ENCODE assay signal across 11 cellular contexts in genomic region chr14:81268016-81268416, GRCh38. TPM values are rescaled to one million over a fixed set of nuclear protein-coding genes. Genes with fewer than 3 reads are reported as not detected.
A peak's percentile ranks its signal among the peaks of the same experiment; 100 is the strongest.
DNase-seq lines count a peak whose midpoint lies in the region; FAIRE-seq and TF ChIP-seq lines count a peak whose summit lies in the region.
"Had no signal": no experiment of that assay in that cellular context is flagged by ENCODE, and none has a peak within 500 bp of the region (broad histone marks: within the 10 kb centered on the region; RNA-seq: fewer than 3 reads in every experiment).

No MANE protein-coding gene starts in this region.

- no peaks in the 10 kb centered on the region for H3K23me2 ChIP-seq in H1 (ENCODE audit: low read depth, low read length)

- no peaks in the 10 kb centered on the region for H3K9me2 ChIP-seq in Loucy (replicated peaks; ENCODE audit: low read depth, low read length)

- no peaks in the 10 kb centered on the region for H3K36me3 Mint-ChIP-seq in activated CD4-positive, alpha-beta T cell treated with anti-CD3 and anti-CD28 coated beads, Interleukin-2, amount 10 ng/mL, durations not matched to agents 24 days and 14 days (ENCODE audit: low read depth)

- no peak overlapping the region for H2BK5ac ChIP-seq in H1 (ENCODE audit: low read depth, low read length)

- H3K79me1 ChIP-seq in H1 (ENCODE audit: low read depth, low read length): no peaks in the 10 kb centered on the region

- H2AFZ ChIP-seq in Loucy (ENCODE audit: low read length) (peak overlapping the region; percentile 28), H1 (ENCODE audit: low read length) (no peak overlapping the region), parathyroid adenoma (peak overlapping the region; percentile 25)

- TF ChIP-seq EP300 in H1 (IDR thresholded peaks at IDR 0.05; ENCODE audit: borderline replicate concordance in 1 of 2, low read depth in 2 of 2, low read length in 2 of 2): no peak

- H3K4me1 Mint-ChIP-seq in activated CD4-positive, alpha-beta T cell treated with anti-CD3 and anti-CD28 coated beads, Interleukin-2, amount 10 ng/mL, durations not matched to agents 24 days and 14 days: peaks cover 11% of the 10 kb centered on the region

- H3K4me2 ChIP-seq in Loucy (ENCODE audit: low read depth, low read length, poor library complexity, severe bottlenecking) (peak overlapping the region; percentile 71), H1 (ENCODE audit: insufficient read depth in 1 of 2, low read depth in 2 of 2, low read length in 2 of 2) (no peak overlapping the region), parathyroid adenoma (ENCODE audit: low read length) (peak overlapping the region; percentile 5)

- no peak overlapping the region for H3K18ac ChIP-seq in H1 (ENCODE audit: extremely low read depth, low read length)

- TF ChIP-seq RAD21 in H1 (IDR thresholded peaks at IDR 0.05 in 1 of 2, conservative IDR thresholded peaks at IDR 0.05 in 1 of 2; ENCODE audit: low read depth in 2 of 2, low read length in 2 of 2): peak in 1 of 2 experiments; percentile 8; a peak in 1 of 4 replicates

- H3K9me3 Mint-ChIP-seq in activated CD4-positive, alpha-beta T cell treated with anti-CD3 and anti-CD28 coated beads, Interleukin-2, amount 10 ng/mL, durations not matched to agents 24 days and 14 days: no peaks in the 10 kb centered on the region

- peak; percentile 41 for TF ChIP-seq CTCF in Loucy (conservative IDR thresholded peaks at IDR 0.05; ENCODE audit: low read length)
- no peak for TF ChIP-seq CTCF in H1 (IDR thresholded peaks at IDR 0.05; ENCODE audit: control extremely low read depth in 1 of 3, insufficient read depth in 1 of 3, low read depth in 1 of 3, low read length in 3 of 3)
- no peak for TF ChIP-seq CTCF in parathyroid adenoma (IDR thresholded peaks at IDR 0.05)

- no peak overlapping the region for H3K14ac ChIP-seq in H1 (ENCODE audit: insufficient read length)

- H3K4ac ChIP-seq in H1 (replicated peaks; ENCODE audit: insufficient read length, low read depth, low read length): no peak overlapping the region

- peak; percentile 60 for DNase-seq in activated CD4-positive, alpha-beta T cell treated with anti-CD3 and anti-CD28 coated beads, Interleukin-2, amount 10 ng/mL, durations not matched to agents 24 days and 14 days
- no peak for DNase-seq in activated CD4-positive, alpha-beta T cell treated with anti-CD3 and anti-CD28 coated beads for 48 hours
- DNase-seq in H1 (ENCODE audit: low read depth in 1 of 2, low spot score in 2 of 2) (no peak), NCI-H2081 treated with DMSO at 0.1 percent for 48 hours (lab: John Stamatoyannopoulos, UW) (no peak), NCI-H1105 (lab: John Stamatoyannopoulos, UW) (no peak)
- no peak for DNase-seq in stimulated activated CD4-positive, alpha-beta T cell treated with anti-CD3 and anti-CD28 coated beads, Interleukin-12 subunit alpha, Interleukin-12 subunit beta, amount 100 ng/mL, for 4 hours
- DNase-seq: dorsolateral prefrontal cortex; NK-92 treated with Interleukin-12 subunit alpha and Interleukin-12 subunit beta, amount 100 ng/mL, for 24 hours; ovary had no signal

- H3K23ac ChIP-seq in H1 (ENCODE audit: insufficient read length): no peak overlapping the region

- H3K27ac ChIP-seq in H1 (ENCODE audit: low read depth, low read length): no peak overlapping the region
- no peak overlapping the region for H3K27ac ChIP-seq in parathyroid adenoma
- H3K27ac ChIP-seq: dorsolateral prefrontal cortex, ovary had no signal

- H2BK20ac ChIP-seq in H1 (ENCODE audit: low read length): no peak overlapping the region

- no peak overlapping the region for H3K4me3 Mint-ChIP-seq in activated CD4-positive, alpha-beta T cell treated with anti-CD3 and anti-CD28 coated beads, Interleukin-2, amount 10 ng/mL, durations not matched to agents 24 days and 14 days

- FAIRE-seq in H1 (lab: Jason Lieb, UNC): no peak

- H3K9ac ChIP-seq in Loucy (ENCODE audit: low read depth, low read length, poor library complexity, severe bottlenecking) (peak overlapping the region; percentile 60), H1 (replicated peaks in 1 of 4; ENCODE audit: extremely low read depth in 1 of 4, low read depth in 3 of 4, low read length in 3 of 4) (no peak overlapping the region), parathyroid adenoma (no peak overlapping the region)

- peaks cover 9% of the 10 kb centered on the region for H3F3A ChIP-seq in Loucy (ENCODE audit: low read depth)

- no peak overlapping the region for H2AK5ac ChIP-seq in H1 (ENCODE audit: low read depth, low read length)

- H3K27me3 ChIP-seq in Loucy (ENCODE audit: insufficient read depth, low read length, poor library complexity, severe bottlenecking): no peaks in the 10 kb centered on the region
- no peaks in the 10 kb centered on the region for H3K27me3 ChIP-seq in H1 (replicated peaks in 1 of 4; ENCODE audit: control insufficient read depth in 3 of 4, extremely low read depth in 1 of 4, insufficient read depth in 3 of 4, low read length in 3 of 4)
- no peaks in the 10 kb centered on the region for H3K27me3 ChIP-seq in parathyroid adenoma (ENCODE audit: control insufficient read depth, insufficient read depth, low read length)
- H3K27me3 ChIP-seq: ovary had no signal

- intact Hi-C loops in activated CD4-positive, alpha-beta T cell treated with anti-CD3 and anti-CD28 coated beads, Interleukin-2, amount 10 ng/mL, durations not matched to agents 24 days and 14 days (cut with micrococcal nuclease): no loop called here

- H3K36me3 ChIP-seq in Loucy (ENCODE audit: insufficient read depth, low read length) (no peaks in the 10 kb centered on the region), H1 (ENCODE audit: control insufficient read depth in 2 of 4, insufficient read depth in 4 of 4, low read length in 3 of 4) (peaks cover 0 to 7% (median 0%) of the 10 kb centered on the region in 4 experiments; a peak in 2 of 8 replicates), parathyroid adenoma (ENCODE audit: control insufficient read depth, insufficient read depth, low read length) (no peaks in the 10 kb centered on the region)
- H3K36me3 ChIP-seq: ovary had no signal

- H3K4me3 ChIP-seq in Loucy (ENCODE audit: low read length, poor library complexity, severe bottlenecking): peak overlapping the region; percentile 59
- no peak overlapping the region for H3K4me3 ChIP-seq in H1 (ENCODE audit: extremely low read depth in 1 of 4, insufficient read depth in 2 of 4, low read depth in 3 of 4, low read length in 4 of 4)
- no peak overlapping the region for H3K4me3 ChIP-seq in parathyroid adenoma (ENCODE audit: low read depth, low read length)
- H3K4me3 ChIP-seq: dorsolateral prefrontal cortex, ovary had no signal

- CTCF ChIA-PET in H1 (lab: Charles Lee; ENCODE audit: partially characterized antibody): interaction anchor here (0.9 to 20.7 kb wide), 21 partner anchors 9 to 242 kb away, joined by 3 to 426 read pairs (median 5); no protein-coding TSS in a partner anchor

- H3K4me1 ChIP-seq in Loucy (ENCODE audit: insufficient read depth, low read length, poor library complexity, severe bottlenecking) (peaks cover 49% of the 10 kb centered on the region), H1 (replicated peaks in 1 of 4; ENCODE audit: control insufficient read depth in 3 of 4, insufficient read depth in 4 of 4, low read length in 3 of 4) (peaks cover 0 to 3% (median 0%) of the 10 kb centered on the region in 4 experiments; a peak in 1 of 7 replicates), parathyroid adenoma (peaks cover 7% of the 10 kb centered on the region)

- no peak overlapping the region for H4K5ac ChIP-seq in H1 (ENCODE audit: insufficient read length, low read depth, low read length)

- WGBS in H1 (ENCODE audit: extremely low coverage in 1 of 2, insufficient coverage in 1 of 2, insufficient read length in 1 of 2, insufficient replicate concordance in 2 of 2, low coverage in 1 of 2, low lambda C conversion rate in 2 of 2, missing lambda C conversion rate in 1 of 2), 2 experiments: 90% methylated on average over 3 of the region's 3 CpGs; no CpG with 5 or more reads in 1 of the 2 experiments

- H3K9me3 ChIP-seq in Loucy (ENCODE audit: insufficient read depth, low read depth, low read length) (no peaks in the 10 kb centered on the region), H1 (ENCODE audit: insufficient read depth in 2 of 2, low read depth in 1 of 2, low read length in 1 of 2) (no peaks in the 10 kb centered on the region), parathyroid adenoma (ENCODE audit: control insufficient read depth, low read length) (no peaks in the 10 kb centered on the region)
- H3K9me3 ChIP-seq: ovary had no signal

- H4K20me1 ChIP-seq in Loucy (ENCODE audit: insufficient read depth, low read length, poor library complexity, severe bottlenecking) (no peaks in the 10 kb centered on the region), H1 (replicated peaks in 1 of 2; ENCODE audit: control insufficient read depth in 1 of 2, insufficient read depth in 2 of 2, low read length in 2 of 2) (no peaks in the 10 kb centered on the region)

- H2BK12ac ChIP-seq in H1 (ENCODE audit: low read depth, low read length): no peak overlapping the region

- H4K8ac ChIP-seq in H1 (ENCODE audit: extremely low read depth, insufficient read depth, low read length): no peak overlapping the region

- no peaks in the 10 kb centered on the region for H3K79me2 ChIP-seq in Loucy (ENCODE audit: insufficient read depth, low read length)
- H3K79me2 ChIP-seq in H1 (ENCODE audit: control insufficient read depth in 1 of 2, insufficient read depth in 2 of 2, low read length in 2 of 2): no peaks in the 10 kb centered on the region
- H3K79me2 ChIP-seq in parathyroid adenoma: no peaks in the 10 kb centered on the region

- no peak overlapping the region for H4K91ac ChIP-seq in H1 (replicated peaks; ENCODE audit: insufficient read length, low read length)

- no peak for TF ChIP-seq POLR2A in H1 (IDR thresholded peaks at IDR 0.05; ENCODE audit: control extremely low read depth in 1 of 2, low read depth in 2 of 2, low read length in 2 of 2)

- no peak overlapping the region for H3K56ac ChIP-seq in H1 (replicated peaks; ENCODE audit: insufficient read length, low read depth, low read length)

- no peak overlapping the region for H2BK120ac ChIP-seq in H1 (replicated peaks; ENCODE audit: low read depth, low read length)

- POLR2A ChIA-PET in H1 (lab: Charles Lee; ENCODE audit: partially characterized antibody): interaction anchor here (1.7 kb wide), 1 partner anchor 51 kb away, joined by 4 read pairs; no protein-coding TSS in a partner anchor

- no peak overlapping the region for H3K27ac Mint-ChIP-seq in activated CD4-positive, alpha-beta T cell treated with anti-CD3 and anti-CD28 coated beads, Interleukin-2, amount 10 ng/mL, durations not matched to agents 24 days and 14 days

- H2BK15ac ChIP-seq in H1 (ENCODE audit: low read length): no peak overlapping the region

- H3K27me3 Mint-ChIP-seq in activated CD4-positive, alpha-beta T cell treated with anti-CD3 and anti-CD28 coated beads, Interleukin-2, amount 10 ng/mL, durations not matched to agents 24 days and 14 days: peaks cover 27% of the 10 kb centered on the region

RNA-seq across cellular contexts. Expression of gene GTF2A1, which starts 47.3 kb away (rescaled TPM):
- total RNA-seq in activated CD4-positive, alpha-beta T cell treated with anti-CD3 and anti-CD28 coated beads, Interleukin-2, amount 10 ng/mL, durations not matched to agents 24 days and 14 days: 42.6 and 43.4 TPM in 2 replicates
- total RNA-seq in H1 (2021; fragmentation: NEBNext Ultra II Directional; extraction: Animal tissue kit (Norgen Biotek cat#: 25700)): 53.5 and 57.8 TPM in 2 replicates
- 16.7 and 24.1 TPM in 2 replicates for polyA plus RNA-seq in H1 (2011; rRNA removed)
- 19.0 TPM for polyA plus RNA-seq in H1 (2011; cell fraction: cytosol; rRNA removed)
- polyA plus RNA-seq in H1 (2011; cell fraction: nucleus; rRNA removed): 24.4 TPM
- 24.3 to 34.7 TPM (median 27.6 TPM) in 4 replicates for polyA plus RNA-seq in H1 (2012, experiment 1 of 2)
- 1.5 TPM for polyA plus RNA-seq in H1 (2012, experiment 2 of 2)
- polyA plus RNA-seq in H1 (2013, experiment 1 of 2): 22.2 TPM
- 22.8 TPM for polyA plus RNA-seq in H1 (2013, experiment 2 of 2)
- polyA minus RNA-seq in H1 (2011; rRNA and poly(A)+ RNA removed): 100 and 129 TPM in 2 replicates
- polyA minus RNA-seq in H1 (2011; cell fraction: cytosol; rRNA and poly(A)+ RNA removed): 49.8 TPM
- 39.5 TPM for polyA minus RNA-seq in H1 (2011; cell fraction: nucleus; rRNA and poly(A)+ RNA removed)

Comparison
In these comparisons a context has a peak if more than half of its experiments do, and no peak if none do; other contexts are left out.
1. H3K4me2 ChIP-seq: peak in Loucy (single experiment) and parathyroid adenoma (single experiment); none in H1 (0 of 2).